Comparison of ENCODE assay signal across 1 cellular context in genomic region chr6:119129148-119129967, GRCh38.
TF ChIP-seq lines count a peak whose summit lies in the region.

No MANE protein-coding gene starts in this region.

TF ChIP-seq in IMR-90, 13 proteins besides CTCF, POLR2A, EP300 and RAD21 (continued from another document):
- TF ChIP-seq, protein P1, sequence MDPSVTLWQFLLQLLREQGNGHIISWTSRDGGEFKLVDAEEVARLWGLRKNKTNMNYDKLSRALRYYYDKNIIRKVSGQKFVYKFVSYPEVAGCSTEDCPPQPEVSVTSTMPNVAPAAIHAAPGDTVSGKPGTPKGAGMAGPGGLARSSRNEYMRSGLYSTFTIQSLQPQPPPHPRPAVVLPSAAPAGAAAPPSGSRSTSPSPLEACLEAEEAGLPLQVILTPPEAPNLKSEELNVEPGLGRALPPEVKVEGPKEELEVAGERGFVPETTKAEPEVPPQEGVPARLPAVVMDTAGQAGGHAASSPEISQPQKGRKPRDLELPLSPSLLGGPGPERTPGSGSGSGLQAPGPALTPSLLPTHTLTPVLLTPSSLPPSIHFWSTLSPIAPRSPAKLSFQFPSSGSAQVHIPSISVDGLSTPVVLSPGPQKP (IDR thresholded peaks at IDR 0.05; ENCODE audit: borderline replicate concordance, low read depth, low read length), result no peak
- no peak for TF ChIP-seq RCOR1 (IDR thresholded peaks at IDR 0.05; ENCODE audit: insufficient replicate concordance, low read length)
- peak; percentile 63 for TF ChIP-seq SMC3 (IDR thresholded peaks at IDR 0.05; ENCODE audit: low read depth, low read length)
- TF ChIP-seq BHLHE40 (IDR thresholded peaks at IDR 0.05; ENCODE audit: low read depth, low read length), result no peak
- no peak for TF ChIP-seq MAZ (IDR thresholded peaks at IDR 0.05; ENCODE audit: borderline replicate concordance, low read depth, low read length)
- TF ChIP-seq, protein P2, sequence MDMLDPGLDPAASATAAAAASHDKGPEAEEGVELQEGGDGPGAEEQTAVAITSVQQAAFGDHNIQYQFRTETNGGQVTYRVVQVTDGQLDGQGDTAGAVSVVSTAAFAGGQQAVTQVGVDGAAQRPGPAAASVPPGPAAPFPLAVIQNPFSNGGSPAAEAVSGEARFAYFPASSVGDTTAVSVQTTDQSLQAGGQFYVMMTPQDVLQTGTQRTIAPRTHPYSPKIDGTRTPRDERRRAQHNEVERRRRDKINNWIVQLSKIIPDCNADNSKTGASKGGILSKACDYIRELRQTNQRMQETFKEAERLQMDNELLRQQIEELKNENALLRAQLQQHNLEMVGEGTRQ (IDR thresholded peaks at IDR 0.05; ENCODE audit: low read depth, low read length), result no peak
